16 cellular contexts compared by ENCODE assay signal in genomic region chr16:86170720-86171119, GRCh38.
"Had no signal": no experiment of that assay in that cellular context is flagged by ENCODE, and none has a peak within 500 bp of the region (broad histone marks: within the 10 kb centered on the region; RNA-seq: fewer than 3 reads in every experiment).

No MANE protein-coding gene starts in this region.

- H3K27ac ChIP-seq: colonic mucosa, esophagus squamous epithelium, foreskin keratinocyte, neural progenitor cell, pancreas, tibial nerve had no signal

- H2AFZ ChIP-seq: neural progenitor cell had no signal

- H3K27me3 ChIP-seq: colonic mucosa, foreskin keratinocyte, pancreas, tibial nerve had no signal

- H3K4me1 ChIP-seq: colonic mucosa, esophagus squamous epithelium, foreskin keratinocyte, neural progenitor cell, pancreas, tibial nerve had no signal

- H3K4me2 ChIP-seq: neural progenitor cell had no signal

- H3K9ac ChIP-seq: neural progenitor cell had no signal

- H3K9me3 ChIP-seq: colonic mucosa, pancreas had no signal

- H3K36me3 ChIP-seq: colonic mucosa, esophagus squamous epithelium, neural progenitor cell, pancreas, tibial nerve had no signal

- DNase-seq: cerebellar nuclear complex; colonic mucosa; dermis blood vessel endothelial cell; esophagus squamous epithelium; foreskin keratinocyte; left colon; nucleus accumbens; pancreas; right cardiac atrium; small intestine; stimulated activated CD4-positive, alpha-beta T cell treated with anti-CD3 and anti-CD28 coated beads, Interleukin-2, amount 100 ng/mL, for 48 hours; stimulated activated CD8-positive, alpha-beta memory T cell treated with anti-CD3 and anti-CD28 coated beads, Interleukin-4, amount 100 ng/mL, for 48 hours; stimulated activated naive CD8-positive, alpha-beta T cell treated with anti-CD3 and anti-CD28 coated beads, Interleukin-15, Interleukin-2, amounts not matched to agents 100 U/mL and 50 U/mL, for 24 hours had no signal

- ATAC-seq: foreskin keratinocyte; left colon; right cardiac atrium; stimulated activated effector memory CD8-positive, alpha-beta T cell treated with anti-CD3 and anti-CD28 coated beads, Interleukin-12 subunit alpha, Interleukin-12 subunit beta, amount 100 ng/mL, for 72 hours; stimulated activated naive CD8-positive, alpha-beta T cell treated with anti-CD3 and anti-CD28 coated beads, Interleukin-15, Interleukin-2, amounts not matched to agents 100 U/mL and 50 U/mL, for 24 hours had no signal

- H3K4me3 ChIP-seq: colonic mucosa, esophagus squamous epithelium, neural progenitor cell, pancreas, tibial nerve had no signal
